1 cellular context compared by ENCODE assay signal in the genomic region with DNA sequence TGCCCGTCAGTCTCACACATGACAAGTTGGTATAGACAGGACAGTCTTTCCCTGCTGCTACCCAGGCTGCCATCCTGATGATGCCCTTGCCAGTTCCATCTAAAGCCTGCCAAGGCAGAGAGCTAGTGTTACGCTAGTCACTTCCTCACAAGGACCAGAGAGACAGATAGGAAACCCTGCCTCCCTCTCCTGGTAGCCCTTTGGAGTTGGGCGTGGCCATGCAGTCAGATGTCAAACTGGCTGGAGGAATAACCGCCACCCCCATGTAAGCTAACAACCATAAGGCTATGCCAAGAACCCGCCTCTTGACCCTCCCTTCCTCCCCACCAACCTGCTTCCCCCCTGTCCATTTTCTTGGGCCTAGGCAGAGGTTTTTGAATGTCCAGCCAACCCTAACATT.
TF ChIP-seq lines count a peak whose summit lies in the region.

No MANE protein-coding gene starts in this region.

TF ChIP-seq in GM12878, 131 proteins besides CTCF, POLR2A, EP300 and RAD21:
- no peak for TF ChIP-seq PML (IDR thresholded peaks at IDR 0.05; ENCODE audit: low read length)
- TF ChIP-seq ATF3 (IDR thresholded peaks at IDR 0.05; ENCODE audit: borderline replicate concordance, extremely low read depth, low read depth, low read length): no peak
TF ChIP-seq in GM12878: peak in this region for 0.
